ENCODE assay signal across 1 cellular context in the genomic region with DNA sequence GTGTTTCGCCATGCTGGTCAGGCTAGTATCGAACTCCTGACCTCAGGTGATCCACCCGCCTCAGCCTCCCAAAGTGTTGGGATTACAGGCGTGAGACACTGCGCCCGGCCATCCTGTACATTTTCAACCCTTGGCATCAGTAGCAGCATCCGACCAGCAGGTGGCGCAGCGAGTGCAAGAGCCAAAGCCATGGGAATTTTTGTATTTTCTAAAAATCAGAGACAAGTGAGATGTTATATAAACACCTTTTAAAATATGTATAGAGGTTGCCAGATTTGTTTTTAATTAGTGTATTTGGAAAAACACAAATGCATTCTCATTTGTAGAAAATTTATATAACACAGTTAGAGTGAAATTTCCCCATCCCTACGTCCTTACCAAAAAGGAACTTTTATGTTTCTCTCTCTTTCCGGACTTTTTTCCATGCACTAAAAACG.
TF ChIP-seq lines count a peak whose summit lies in the region.

No MANE protein-coding gene starts in this region.

TF ChIP-seq in GM12878, 131 proteins besides CTCF, POLR2A, EP300 and RAD21 (continued from another document):
- TF ChIP-seq, protein P1, sequence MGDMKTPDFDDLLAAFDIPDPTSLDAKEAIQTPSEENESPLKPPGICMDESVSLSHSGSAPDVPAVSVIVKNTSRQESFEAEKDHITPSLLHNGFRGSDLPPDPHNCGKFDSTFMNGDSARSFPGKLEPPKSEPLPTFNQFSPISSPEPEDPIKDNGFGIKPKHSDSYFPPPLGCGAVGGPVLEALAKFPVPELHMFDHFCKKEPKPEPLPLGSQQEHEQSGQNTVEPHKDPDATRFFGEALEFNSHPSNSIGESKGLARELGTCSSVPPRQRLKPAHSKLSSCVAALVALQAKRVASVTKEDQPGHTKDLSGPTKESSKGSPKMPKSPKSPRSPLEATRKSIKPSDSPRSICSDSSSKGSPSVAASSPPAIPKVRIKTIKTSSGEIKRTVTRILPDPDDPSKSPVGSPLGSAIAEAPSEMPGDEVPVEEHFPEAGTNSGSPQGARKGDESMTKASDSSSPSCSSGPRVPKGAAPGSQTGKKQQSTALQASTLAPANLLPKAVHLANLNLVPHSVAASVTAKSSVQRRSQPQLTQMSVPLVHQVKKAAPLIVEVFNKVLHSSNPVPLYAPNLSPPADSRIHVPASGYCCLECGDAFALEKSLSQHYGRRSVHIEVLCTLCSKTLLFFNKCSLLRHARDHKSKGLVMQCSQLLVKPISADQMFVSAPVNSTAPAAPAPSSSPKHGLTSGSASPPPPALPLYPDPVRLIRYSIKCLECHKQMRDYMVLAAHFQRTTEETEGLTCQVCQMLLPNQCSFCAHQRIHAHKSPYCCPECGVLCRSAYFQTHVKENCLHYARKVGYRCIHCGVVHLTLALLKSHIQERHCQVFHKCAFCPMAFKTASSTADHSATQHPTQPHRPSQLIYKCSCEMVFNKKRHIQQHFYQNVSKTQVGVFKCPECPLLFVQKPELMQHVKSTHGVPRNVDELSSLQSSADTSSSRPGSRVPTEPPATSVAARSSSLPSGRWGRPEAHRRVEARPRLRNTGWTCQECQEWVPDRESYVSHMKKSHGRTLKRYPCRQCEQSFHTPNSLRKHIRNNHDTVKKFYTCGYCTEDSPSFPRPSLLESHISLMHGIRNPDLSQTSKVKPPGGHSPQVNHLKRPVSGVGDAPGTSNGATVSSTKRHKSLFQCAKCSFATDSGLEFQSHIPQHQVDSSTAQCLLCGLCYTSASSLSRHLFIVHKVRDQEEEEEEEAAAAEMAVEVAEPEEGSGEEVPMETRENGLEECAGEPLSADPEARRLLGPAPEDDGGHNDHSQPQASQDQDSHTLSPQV (IDR thresholded peaks at IDR 0.05): no peak
- TF ChIP-seq POLR2AphosphoS2 (IDR thresholded peaks at IDR 0.05; ENCODE audit: low read depth, low read length) (no peak), EED (IDR thresholded peaks at IDR 0.05; ENCODE audit: low read depth) (no peak), ETV6 (conservative IDR thresholded peaks at IDR 0.05 in 1 of 2, IDR thresholded peaks at IDR 0.05 in 1 of 2; ENCODE audit: borderline replicate concordance in 1 of 2, low read depth in 1 of 2) (no peak), SMC3 (IDR thresholded peaks at IDR 0.05; ENCODE audit: borderline replicate concordance, low read length) (peak; percentile 88), IKZF2 (IDR thresholded peaks at IDR 0.05) (peak in 1 of 2 experiments; percentile 32; a peak in 1 of 4 replicates), RELA (IDR thresholded peaks at IDR 0.05; ENCODE audit: borderline replicate concordance, partially characterized antibody) (no peak), ZNF384 (IDR thresholded peaks at IDR 0.05; ENCODE audit: borderline replicate concordance, low read depth, low read length) (no peak), ZSCAN29 (IDR thresholded peaks at IDR 0.05) (no peak), WRNIP1 (IDR thresholded peaks at IDR 0.05; ENCODE audit: borderline replicate concordance, low read depth, low read length) (no peak), EZH2 (IDR thresholded peaks at IDR 0.05; ENCODE audit: borderline replicate concordance, control insufficient read depth, low read depth, low read length) (no peak), YBX1 (IDR thresholded peaks at IDR 0.05) (no peak), FOXM1 (IDR thresholded peaks at IDR 0.05; ENCODE audit: low read depth, low read length) (no peak), ASH2L (IDR thresholded peaks at IDR 0.05; ENCODE audit: borderline replicate concordance, low read depth) (no peak), CBFB (IDR thresholded peaks at IDR 0.05; ENCODE audit: low read depth) (no peak), TCF7 (IDR thresholded peaks at IDR 0.05; ENCODE audit: borderline replicate concordance) (no peak; the same call in 1 of the 2 replicates), MYC (IDR thresholded peaks at IDR 0.05; ENCODE audit: insufficient read depth, insufficient read length, insufficient replicate concordance, low read length, severe bottlenecking) (no peak), GABPA (IDR thresholded peaks at IDR 0.05; ENCODE audit: low read depth) (no peak), MEF2A (IDR thresholded peaks at IDR 0.05; ENCODE audit: insufficient read depth, low read depth, low read length) (no peak), STAT3 (IDR thresholded peaks at IDR 0.05; ENCODE audit: low read depth, low read length) (no peak), RCOR1 (conservative IDR thresholded peaks at IDR 0.05; ENCODE audit: low read depth, low read length) (no peak), NFYA (IDR thresholded peaks at IDR 0.05; ENCODE audit: borderline replicate concordance, low read depth, low read length) (no peak), YY1 (IDR thresholded peaks at IDR 0.05; ENCODE audit: low read depth, low read length) (peak; percentile 64), ZNF207 (IDR thresholded peaks at IDR 0.05; ENCODE audit: borderline replicate concordance) (no peak), RB1 (IDR thresholded peaks at IDR 0.05; ENCODE audit: borderline replicate concordance) (no peak), IRF4 (IDR thresholded peaks at IDR 0.05; ENCODE audit: low read depth, low read length) (no peak)
- TF ChIP-seq, protein P2, sequence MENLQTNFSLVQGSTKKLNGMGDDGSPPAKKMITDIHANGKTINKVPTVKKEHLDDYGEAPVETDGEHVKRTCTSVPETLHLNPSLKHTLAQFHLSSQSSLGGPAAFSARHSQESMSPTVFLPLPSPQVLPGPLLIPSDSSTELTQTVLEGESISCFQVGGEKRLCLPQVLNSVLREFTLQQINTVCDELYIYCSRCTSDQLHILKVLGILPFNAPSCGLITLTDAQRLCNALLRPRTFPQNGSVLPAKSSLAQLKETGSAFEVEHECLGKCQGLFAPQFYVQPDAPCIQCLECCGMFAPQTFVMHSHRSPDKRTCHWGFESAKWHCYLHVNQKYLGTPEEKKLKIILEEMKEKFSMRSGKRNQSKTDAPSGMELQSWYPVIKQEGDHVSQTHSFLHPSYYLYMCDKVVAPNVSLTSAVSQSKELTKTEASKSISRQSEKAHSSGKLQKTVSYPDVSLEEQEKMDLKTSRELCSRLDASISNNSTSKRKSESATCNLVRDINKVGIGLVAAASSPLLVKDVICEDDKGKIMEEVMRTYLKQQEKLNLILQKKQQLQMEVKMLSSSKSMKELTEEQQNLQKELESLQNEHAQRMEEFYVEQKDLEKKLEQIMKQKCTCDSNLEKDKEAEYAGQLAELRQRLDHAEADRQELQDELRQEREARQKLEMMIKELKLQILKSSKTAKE (IDR thresholded peaks at IDR 0.05; ENCODE audit: low read depth, poor library complexity, severe bottlenecking): peak; percentile 17
- TF ChIP-seq, protein P3, sequence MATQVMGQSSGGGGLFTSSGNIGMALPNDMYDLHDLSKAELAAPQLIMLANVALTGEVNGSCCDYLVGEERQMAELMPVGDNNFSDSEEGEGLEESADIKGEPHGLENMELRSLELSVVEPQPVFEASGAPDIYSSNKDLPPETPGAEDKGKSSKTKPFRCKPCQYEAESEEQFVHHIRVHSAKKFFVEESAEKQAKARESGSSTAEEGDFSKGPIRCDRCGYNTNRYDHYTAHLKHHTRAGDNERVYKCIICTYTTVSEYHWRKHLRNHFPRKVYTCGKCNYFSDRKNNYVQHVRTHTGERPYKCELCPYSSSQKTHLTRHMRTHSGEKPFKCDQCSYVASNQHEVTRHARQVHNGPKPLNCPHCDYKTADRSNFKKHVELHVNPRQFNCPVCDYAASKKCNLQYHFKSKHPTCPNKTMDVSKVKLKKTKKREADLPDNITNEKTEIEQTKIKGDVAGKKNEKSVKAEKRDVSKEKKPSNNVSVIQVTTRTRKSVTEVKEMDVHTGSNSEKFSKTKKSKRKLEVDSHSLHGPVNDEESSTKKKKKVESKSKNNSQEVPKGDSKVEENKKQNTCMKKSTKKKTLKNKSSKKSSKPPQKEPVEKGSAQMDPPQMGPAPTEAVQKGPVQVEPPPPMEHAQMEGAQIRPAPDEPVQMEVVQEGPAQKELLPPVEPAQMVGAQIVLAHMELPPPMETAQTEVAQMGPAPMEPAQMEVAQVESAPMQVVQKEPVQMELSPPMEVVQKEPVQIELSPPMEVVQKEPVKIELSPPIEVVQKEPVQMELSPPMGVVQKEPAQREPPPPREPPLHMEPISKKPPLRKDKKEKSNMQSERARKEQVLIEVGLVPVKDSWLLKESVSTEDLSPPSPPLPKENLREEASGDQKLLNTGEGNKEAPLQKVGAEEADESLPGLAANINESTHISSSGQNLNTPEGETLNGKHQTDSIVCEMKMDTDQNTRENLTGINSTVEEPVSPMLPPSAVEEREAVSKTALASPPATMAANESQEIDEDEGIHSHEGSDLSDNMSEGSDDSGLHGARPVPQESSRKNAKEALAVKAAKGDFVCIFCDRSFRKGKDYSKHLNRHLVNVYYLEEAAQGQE (IDR thresholded peaks at IDR 0.05; ENCODE audit: low read depth, low read length): no peak
- TF ChIP-seq, protein P4, sequence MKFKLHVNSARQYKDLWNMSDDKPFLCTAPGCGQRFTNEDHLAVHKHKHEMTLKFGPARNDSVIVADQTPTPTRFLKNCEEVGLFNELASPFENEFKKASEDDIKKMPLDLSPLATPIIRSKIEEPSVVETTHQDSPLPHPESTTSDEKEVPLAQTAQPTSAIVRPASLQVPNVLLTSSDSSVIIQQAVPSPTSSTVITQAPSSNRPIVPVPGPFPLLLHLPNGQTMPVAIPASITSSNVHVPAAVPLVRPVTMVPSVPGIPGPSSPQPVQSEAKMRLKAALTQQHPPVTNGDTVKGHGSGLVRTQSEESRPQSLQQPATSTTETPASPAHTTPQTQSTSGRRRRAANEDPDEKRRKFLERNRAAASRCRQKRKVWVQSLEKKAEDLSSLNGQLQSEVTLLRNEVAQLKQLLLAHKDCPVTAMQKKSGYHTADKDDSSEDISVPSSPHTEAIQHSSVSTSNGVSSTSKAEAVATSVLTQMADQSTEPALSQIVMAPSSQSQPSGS (IDR thresholded peaks at IDR 0.05; ENCODE audit: low read length): no peak
